Comparison of ENCODE assay signal across 24 cellular contexts in genomic region chr9:73030370-73031039, GRCh38.
"Had no signal": no experiment of that assay in that cellular context is flagged by ENCODE, and none has a peak within 500 bp of the region (broad histone marks: within the 10 kb centered on the region; RNA-seq: fewer than 3 reads in every experiment).

No MANE protein-coding gene starts in this region.

- DNase-seq: colonic mucosa; effector memory CD4-positive, alpha-beta T cell; foreskin keratinocyte; heart left ventricle; left cardiac atrium; left lung; mesenchymal stem cell; mucosa of descending colon; naive B cell; pancreas; right lobe of liver; small intestine; stimulated activated CD4-positive, alpha-beta T cell treated with anti-CD3 and anti-CD28 coated beads, Interleukin-15, amount 100 ng/mL, for 24 hours; stimulated activated CD4-positive, alpha-beta T cell treated with anti-CD3 and anti-CD28 coated beads, Interleukin-2, amount 100 ng/mL, for 48 hours; stimulated activated CD8-positive, alpha-beta memory T cell treated with anti-CD3 and anti-CD28 coated beads, Interleukin-4, amount 100 ng/mL, for 48 hours; stimulated activated naive CD4-positive, alpha-beta T cell; stimulated activated naive CD8-positive, alpha-beta T cell treated with anti-CD3 and anti-CD28 coated beads, Interleukin-15, amount 100 ng/mL, for 72 hours; trophoblast cell had no signal

- FAIRE-seq: islet of Langerhans, pancreas, small intestine had no signal

- H3K4me2 ChIP-seq: hepatocyte had no signal

- H3K9me3 ChIP-seq: colonic mucosa, gastroesophageal sphincter, heart left ventricle, left lung, mucosa of descending colon, neutrophil, pancreas, right lobe of liver, suprapubic skin had no signal

- H3K4me3 ChIP-seq: colonic mucosa, gastroesophageal sphincter, heart left ventricle, hepatocyte, left lung, mucosa of descending colon, pancreas, right lobe of liver, suprapubic skin had no signal

- H3K27ac ChIP-seq: colonic mucosa, foreskin keratinocyte, heart left ventricle, hepatocyte, left lung, neutrophil, pancreas, right lobe of liver, suprapubic skin had no signal

- H3K36me3 ChIP-seq: colonic mucosa, gastroesophageal sphincter, heart left ventricle, left lung, neutrophil, pancreas, right lobe of liver, suprapubic skin had no signal

- H3K79me2 ChIP-seq: hepatocyte had no signal

- ATAC-seq: foreskin keratinocyte; gastroesophageal sphincter; heart left ventricle; left cardiac atrium; left lung; mucosa of descending colon; natural killer cell treated with Interleukin-12 subunit alpha and Interleukin-12 subunit beta and Interleukin-15 and Interleukin-18, amount 100 ng/mL, for 72 hours; pancreas; right lobe of liver; stimulated activated naive CD8-positive, alpha-beta T cell treated with anti-CD3 and anti-CD28 coated beads, Interleukin-15, amount 100 ng/mL, for 72 hours had no signal

- H3K27me3 ChIP-seq: colonic mucosa, gastroesophageal sphincter, heart left ventricle, hepatocyte, left lung, neutrophil, pancreas, right lobe of liver, suprapubic skin had no signal

- H2AFZ ChIP-seq: hepatocyte had no signal

- H3K4me1 ChIP-seq: colonic mucosa, foreskin keratinocyte, heart left ventricle, left lung, pancreas, right lobe of liver, suprapubic skin had no signal
